Comparison of ENCODE assay signal across 29 cellular contexts in the genomic region with DNA sequence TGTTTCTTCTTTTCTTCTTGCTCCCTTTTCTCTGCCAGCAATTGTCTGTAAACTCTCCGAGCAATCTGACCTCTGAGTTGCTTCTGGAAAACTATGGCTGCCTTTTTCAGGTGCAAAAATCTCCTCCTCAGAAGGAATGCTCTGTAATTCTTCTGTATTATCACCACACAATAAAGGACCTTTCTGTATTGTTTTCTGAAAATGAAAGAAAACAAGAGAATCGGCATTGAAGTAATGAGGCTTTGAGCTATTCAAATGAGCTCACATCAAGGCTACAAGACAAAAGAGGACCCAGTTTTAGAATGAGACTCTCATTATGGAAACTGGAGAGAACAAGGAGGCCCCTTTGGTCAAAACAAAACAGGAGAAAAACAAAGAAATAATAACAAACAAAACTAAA.
DNase-seq lines count a peak whose midpoint lies in the region; ATAC-seq, FAIRE-seq and TF ChIP-seq lines count a peak whose summit lies in the region.
"Had no signal": no experiment of that assay in that cellular context is flagged by ENCODE, and none has a peak within 500 bp of the region (broad histone marks: within the 10 kb centered on the region; RNA-seq: fewer than 3 reads in every experiment).

No MANE protein-coding gene starts in this region.

- no peak overlapping the region for H2BK12ac ChIP-seq in H1 (ENCODE audit: low read depth, low read length)

- POLR2A ChIA-PET in H1 (lab: Charles Lee; ENCODE audit: partially characterized antibody) = interaction anchor here (1.0 to 1.8 kb wide), 2 partner anchors 10 to 17 kb away, joined by 4 to 5 read pairs; no protein-coding TSS in a partner anchor

- H3K9me3 ChIP-seq in HUES64 (ENCODE audit: insufficient read depth, low read depth, low read length) (no peaks in the 10 kb centered on the region), H1 (ENCODE audit: insufficient read depth in 2 of 2, low read depth in 1 of 2, low read length in 1 of 2) (no peaks in the 10 kb centered on the region), mesodermal cell (ENCODE audit: control insufficient read depth, low read length) (no peaks in the 10 kb centered on the region), mucosa of descending colon (no peaks in the 10 kb centered on the region)
- H3K9me3 ChIP-seq in effector memory CD4-positive, alpha-beta T cell (ENCODE audit: control insufficient read depth, low read length) = no peaks in the 10 kb centered on the region
- H3K9me3 ChIP-seq: BE2C, SK-N-SH, tibial artery, vagina had no signal

- H2BK15ac ChIP-seq in H1 (ENCODE audit: low read length) = no peak overlapping the region

- peaks cover 7 to 57% of the 10 kb centered on the region in 2 experiments for H3K79me2 ChIP-seq in H1 (ENCODE audit: control insufficient read depth in 1 of 2, insufficient read depth in 2 of 2, low read length in 2 of 2)

- H3K27me3 ChIP-seq in HUES64 (ENCODE audit: insufficient read depth, low read length) = no peaks in the 10 kb centered on the region
- no peaks in the 10 kb centered on the region for H3K27me3 ChIP-seq in H1 (replicated peaks in 1 of 4; ENCODE audit: control insufficient read depth in 3 of 4, extremely low read depth in 1 of 4, insufficient read depth in 3 of 4, low read length in 3 of 4)
- H3K27me3 ChIP-seq in effector memory CD4-positive, alpha-beta T cell (replicated peaks; ENCODE audit: control insufficient read depth, insufficient read depth, low read length, poor library complexity, severe bottlenecking) = no peaks in the 10 kb centered on the region
- H3K27me3 ChIP-seq: BE2C, tibial artery, vagina had no signal

- DNase-seq in H1 (ENCODE audit: low read depth in 1 of 2, low spot score in 2 of 2) (no peak), substantia nigra (lab: John Stamatoyannopoulos, UW) (no peak), islet precursor cell (no peak), mucosa of descending colon (no peak)
- no peak for DNase-seq in effector memory CD4-positive, alpha-beta T cell
- DNase-seq: ACHN; activated CD4-positive, alpha-beta memory T cell treated with anti-CD3 and anti-CD28 coated beads for 36 hours; activated naive CD4-positive, alpha-beta T cell treated with Interleukin-2 at 50 U/mL for 16 hours; BE2C; CD8-positive, alpha-beta T cell; H7; naive thymus-derived CD8-positive, alpha-beta T cell; NCI-H1417; NCI-H2029 treated with DMSO at 0.1 percent for 48 hours; NCI-H524 treated with DMSO at 0.1 percent for 48 hours; PC-9; SK-N-SH; T-helper 17 cell; tibial artery had no signal

- H3K36me3 ChIP-seq in HUES64 (ENCODE audit: insufficient read depth, low read length) = peaks cover 95% of the 10 kb centered on the region
- peaks cover 33 to 91% (median 54%) of the 10 kb centered on the region in 4 experiments for H3K36me3 ChIP-seq in H1 (ENCODE audit: control insufficient read depth in 2 of 4, insufficient read depth in 4 of 4, low read length in 3 of 4)
- peaks cover 100% of the 10 kb centered on the region for H3K36me3 ChIP-seq in mesodermal cell (ENCODE audit: control insufficient read depth, insufficient read depth, low read length)
- H3K36me3 ChIP-seq in effector memory CD4-positive, alpha-beta T cell (ENCODE audit: control insufficient read depth, insufficient read depth, low read length) = no peaks in the 10 kb centered on the region
- no peaks in the 10 kb centered on the region for H3K36me3 ChIP-seq in mucosa of descending colon (ENCODE audit: low read depth)
- H3K36me3 ChIP-seq: BE2C had no signal

- no peak overlapping the region for H2AK5ac ChIP-seq in H1 (ENCODE audit: low read depth, low read length)

- H3K56ac ChIP-seq in H1 (replicated peaks; ENCODE audit: insufficient read length, low read depth, low read length) = no peak overlapping the region

- no peak overlapping the region for H2BK20ac ChIP-seq in H1 (ENCODE audit: low read length)

- H4K5ac ChIP-seq in H1 (ENCODE audit: insufficient read length, low read depth, low read length) = no peak overlapping the region

- ATAC-seq in HG02870 (IDR thresholded peaks at IDR 0.05; ENCODE audit: unreplicated experiment) (no peak), mucosa of descending colon (no peak)
- ATAC-seq: activated CD4-positive, CD25-positive, alpha-beta regulatory T cell treated with anti-CD3 and anti-CD28 coated beads, Interleukin-2, amount 50 U/mL, for 24 hours; CD8-positive, alpha-beta T cell; HepG2; naive thymus-derived CD8-positive, alpha-beta T cell; T-helper 17 cell had no signal

- no peak for TF ChIP-seq RAD21 in H1 (IDR thresholded peaks at IDR 0.05 in 1 of 2, conservative IDR thresholded peaks at IDR 0.05 in 1 of 2; ENCODE audit: low read depth in 2 of 2, low read length in 2 of 2)

- H3K79me1 ChIP-seq in H1 (ENCODE audit: low read depth, low read length) = peaks cover 6% of the 10 kb centered on the region

- peak; percentile 28 for FAIRE-seq in H1 (lab: Jason Lieb, UNC)
- FAIRE-seq: HepG2, keratinocyte had no signal

- H3K23me2 ChIP-seq in H1 (ENCODE audit: low read depth, low read length) = no peaks in the 10 kb centered on the region

- H3K9ac ChIP-seq in HUES64 (ENCODE audit: low read depth, low read length) = no peak overlapping the region
- H3K9ac ChIP-seq in H1 (replicated peaks in 1 of 4; ENCODE audit: extremely low read depth in 1 of 4, low read depth in 3 of 4, low read length in 3 of 4) = no peak overlapping the region
- H3K9ac ChIP-seq: SK-N-SH had no signal

- CTCF ChIA-PET in H1 (lab: Charles Lee; ENCODE audit: partially characterized antibody) = interaction anchor here (0.6 to 2.1 kb wide), 3 partner anchors 11 to 85 kb away, joined by 3 to 17 read pairs (median 6); no protein-coding TSS in a partner anchor

- 63% methylated on average over 2 of the region's 2 CpGs for WGBS in HUES64
- 32% methylated on average over 2 of the region's 2 CpGs; no CpG with 5 or more reads in 1 of the 2 experiments for WGBS in H1 (ENCODE audit: extremely low coverage in 1 of 2, insufficient coverage in 1 of 2, insufficient read length in 1 of 2, insufficient replicate concordance in 2 of 2, low coverage in 1 of 2, low lambda C conversion rate in 2 of 2, missing lambda C conversion rate in 1 of 2), 2 experiments
- WGBS in mesodermal cell (ENCODE audit: insufficient coverage in 2 of 2), 2 experiments = 67 to 100% methylated on average over 1 of the region's 2 CpGs

- TF ChIP-seq POLR2A in H1 (IDR thresholded peaks at IDR 0.05; ENCODE audit: control extremely low read depth in 1 of 2, low read depth in 2 of 2, low read length in 2 of 2) = no peak

- TF ChIP-seq CTCF in H1 (IDR thresholded peaks at IDR 0.05; ENCODE audit: control extremely low read depth in 1 of 3, insufficient read depth in 1 of 3, low read depth in 1 of 3, low read length in 3 of 3) (no peak), mucosa of descending colon (IDR thresholded peaks at IDR 0.05) (no peak)

- intact Hi-C loops in mucosa of descending colon (cut with DNase I, micrococcal nuclease) = no loop called here

- H2BK5ac ChIP-seq in H1 (ENCODE audit: low read depth, low read length) = no peak overlapping the region

- no peak overlapping the region for H2AFZ ChIP-seq in H1 (ENCODE audit: low read length)
- H2AFZ ChIP-seq: PC-9 had no signal

- no peak overlapping the region for H3K4ac ChIP-seq in H1 (replicated peaks; ENCODE audit: insufficient read length, low read depth, low read length)

- no peak overlapping the region for H4K8ac ChIP-seq in H1 (ENCODE audit: extremely low read depth, insufficient read depth, low read length)

- no peak overlapping the region for H3K18ac ChIP-seq in H1 (ENCODE audit: extremely low read depth, low read length)

- no peak for TF ChIP-seq EP300 in H1 (IDR thresholded peaks at IDR 0.05; ENCODE audit: borderline replicate concordance in 1 of 2, low read depth in 2 of 2, low read length in 2 of 2)

- H3K4me2 ChIP-seq in H1 (ENCODE audit: insufficient read depth in 1 of 2, low read depth in 2 of 2, low read length in 2 of 2) = peak overlapping the region in 1 of 2 experiments; percentile 24; a peak in 1 of 4 replicates
- H3K4me2 ChIP-seq: PC-9, SK-N-SH, smooth muscle cell had no signal

- no peak overlapping the region for H3K23ac ChIP-seq in H1 (ENCODE audit: insufficient read length)

- H4K20me1 ChIP-seq in H1 (replicated peaks in 1 of 2; ENCODE audit: control insufficient read depth in 1 of 2, insufficient read depth in 2 of 2, low read length in 2 of 2) = peaks cover 3 to 4% of the 10 kb centered on the region in 2 experiments

- H3K4me3 ChIP-seq in HUES64 (ENCODE audit: low read length) = no peak overlapping the region
- no peak overlapping the region for H3K4me3 ChIP-seq in H1 (ENCODE audit: extremely low read depth in 1 of 4, insufficient read depth in 2 of 4, low read depth in 3 of 4, low read length in 4 of 4)
- H3K4me3 ChIP-seq in mesodermal cell (ENCODE audit: extremely low read depth, insufficient read depth, low read length, poor library complexity, severe bottlenecking) = no peak overlapping the region
- no peak overlapping the region for H3K4me3 ChIP-seq in effector memory CD4-positive, alpha-beta T cell (ENCODE audit: insufficient read depth, low read depth, low read length, poor library complexity, severe bottlenecking)
- H3K4me3 ChIP-seq in mucosa of descending colon = no peak overlapping the region
- H3K4me3 ChIP-seq: PC-9, smooth muscle cell, tibial artery, vagina had no signal

- no peak overlapping the region for H4K91ac ChIP-seq in H1 (replicated peaks; ENCODE audit: insufficient read length, low read length)

- H3K4me1 ChIP-seq in HUES64 (ENCODE audit: insufficient read depth, low read length) (peaks cover 28% of the 10 kb centered on the region), H1 (replicated peaks in 1 of 4; ENCODE audit: control insufficient read depth in 3 of 4, insufficient read depth in 4 of 4, low read length in 3 of 4) (peaks cover 4 to 19% (median 14%) of the 10 kb centered on the region in 4 experiments; a peak in 4 of 7 replicates), mesodermal cell (ENCODE audit: control insufficient read depth, insufficient read depth, low read length, poor library complexity, severe bottlenecking) (no peaks in the 10 kb centered on the region), mucosa of descending colon (ENCODE audit: low read depth) (no peaks in the 10 kb centered on the region)
- no peaks in the 10 kb centered on the region for H3K4me1 ChIP-seq in effector memory CD4-positive, alpha-beta T cell (ENCODE audit: control insufficient read depth, insufficient read depth, low read length, poor library complexity, severe bottlenecking)
- H3K4me1 ChIP-seq: BE2C, tibial artery, vagina had no signal

- H2BK120ac ChIP-seq in H1 (replicated peaks; ENCODE audit: low read depth, low read length) = no peak overlapping the region

- H3K14ac ChIP-seq in H1 (ENCODE audit: insufficient read length) = no peak overlapping the region

- H3K27ac ChIP-seq in HUES64 (ENCODE audit: low read depth, low read length) = peak overlapping the region; percentile 96
- peak overlapping the region; percentile 6; the same call in 1 of the 2 replicates for H3K27ac ChIP-seq in H1 (ENCODE audit: low read depth, low read length)
- H3K27ac ChIP-seq in mesodermal cell (ENCODE audit: low read depth, low read length, severe bottlenecking) = peak overlapping the region; percentile 6
- peak overlapping the region; percentile 75 for H3K27ac ChIP-seq in substantia nigra (ENCODE audit: low read depth, low read length, poor library complexity, severe bottlenecking)
- H3K27ac ChIP-seq in effector memory CD4-positive, alpha-beta T cell (ENCODE audit: insufficient read depth, low read length, poor library complexity, severe bottlenecking) = no peak overlapping the region
- H3K27ac ChIP-seq: epithelial cell of prostate, HL-60, PC-9, tibial artery, vagina had no signal
